ENCODE assay signal across 1 cellular context in the genomic region with DNA sequence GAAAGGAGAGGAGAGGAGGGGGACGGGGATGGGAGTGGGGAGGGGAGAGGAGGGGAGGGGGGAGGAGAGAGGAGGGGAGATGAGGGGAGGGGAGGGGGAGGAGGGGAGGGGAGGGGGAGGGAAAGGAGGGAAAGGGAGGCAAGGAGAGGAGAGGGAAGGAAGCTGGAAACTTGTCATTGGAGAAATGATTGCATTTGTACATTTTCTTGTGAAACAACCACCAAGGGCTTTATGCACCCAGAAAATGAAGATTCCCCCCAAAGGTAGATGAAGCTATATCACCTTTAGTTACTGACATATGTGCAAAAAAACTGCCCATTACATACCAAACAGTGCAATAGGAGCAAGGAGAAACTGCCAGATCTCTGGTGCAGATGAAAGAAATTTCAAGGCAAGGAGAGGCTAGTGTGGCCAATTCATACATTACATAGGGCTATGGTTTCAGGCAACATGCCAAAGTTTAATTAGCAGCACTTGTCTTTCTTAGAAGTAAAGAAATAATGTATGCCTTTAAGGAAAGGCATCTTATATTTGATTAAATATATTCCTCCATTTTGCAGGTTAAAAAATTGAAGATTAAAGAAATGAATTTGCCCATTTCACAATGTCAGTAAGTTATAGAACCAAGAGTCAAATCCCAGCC.
TF ChIP-seq lines count a peak whose summit lies in the region.

No MANE protein-coding gene starts in this region.

TF ChIP-seq in Ishikawa, 13 proteins besides CTCF, POLR2A, EP300 and RAD21 (continued from another document):
- TF ChIP-seq, protein P1, sequence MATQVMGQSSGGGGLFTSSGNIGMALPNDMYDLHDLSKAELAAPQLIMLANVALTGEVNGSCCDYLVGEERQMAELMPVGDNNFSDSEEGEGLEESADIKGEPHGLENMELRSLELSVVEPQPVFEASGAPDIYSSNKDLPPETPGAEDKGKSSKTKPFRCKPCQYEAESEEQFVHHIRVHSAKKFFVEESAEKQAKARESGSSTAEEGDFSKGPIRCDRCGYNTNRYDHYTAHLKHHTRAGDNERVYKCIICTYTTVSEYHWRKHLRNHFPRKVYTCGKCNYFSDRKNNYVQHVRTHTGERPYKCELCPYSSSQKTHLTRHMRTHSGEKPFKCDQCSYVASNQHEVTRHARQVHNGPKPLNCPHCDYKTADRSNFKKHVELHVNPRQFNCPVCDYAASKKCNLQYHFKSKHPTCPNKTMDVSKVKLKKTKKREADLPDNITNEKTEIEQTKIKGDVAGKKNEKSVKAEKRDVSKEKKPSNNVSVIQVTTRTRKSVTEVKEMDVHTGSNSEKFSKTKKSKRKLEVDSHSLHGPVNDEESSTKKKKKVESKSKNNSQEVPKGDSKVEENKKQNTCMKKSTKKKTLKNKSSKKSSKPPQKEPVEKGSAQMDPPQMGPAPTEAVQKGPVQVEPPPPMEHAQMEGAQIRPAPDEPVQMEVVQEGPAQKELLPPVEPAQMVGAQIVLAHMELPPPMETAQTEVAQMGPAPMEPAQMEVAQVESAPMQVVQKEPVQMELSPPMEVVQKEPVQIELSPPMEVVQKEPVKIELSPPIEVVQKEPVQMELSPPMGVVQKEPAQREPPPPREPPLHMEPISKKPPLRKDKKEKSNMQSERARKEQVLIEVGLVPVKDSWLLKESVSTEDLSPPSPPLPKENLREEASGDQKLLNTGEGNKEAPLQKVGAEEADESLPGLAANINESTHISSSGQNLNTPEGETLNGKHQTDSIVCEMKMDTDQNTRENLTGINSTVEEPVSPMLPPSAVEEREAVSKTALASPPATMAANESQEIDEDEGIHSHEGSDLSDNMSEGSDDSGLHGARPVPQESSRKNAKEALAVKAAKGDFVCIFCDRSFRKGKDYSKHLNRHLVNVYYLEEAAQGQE (IDR thresholded peaks at IDR 0.05; ENCODE audit: low read depth), result no peak
- TF ChIP-seq YY1 (IDR thresholded peaks at IDR 0.05; ENCODE audit: low read depth), result no peak
- no peak for TF ChIP-seq CREB1 (IDR thresholded peaks at IDR 0.05; ENCODE audit: low read depth)
- TF ChIP-seq ZBTB7A (IDR thresholded peaks at IDR 0.05; ENCODE audit: low read depth), result no peak
